ENCODE assay signal across 1 cellular context in the genomic region with DNA sequence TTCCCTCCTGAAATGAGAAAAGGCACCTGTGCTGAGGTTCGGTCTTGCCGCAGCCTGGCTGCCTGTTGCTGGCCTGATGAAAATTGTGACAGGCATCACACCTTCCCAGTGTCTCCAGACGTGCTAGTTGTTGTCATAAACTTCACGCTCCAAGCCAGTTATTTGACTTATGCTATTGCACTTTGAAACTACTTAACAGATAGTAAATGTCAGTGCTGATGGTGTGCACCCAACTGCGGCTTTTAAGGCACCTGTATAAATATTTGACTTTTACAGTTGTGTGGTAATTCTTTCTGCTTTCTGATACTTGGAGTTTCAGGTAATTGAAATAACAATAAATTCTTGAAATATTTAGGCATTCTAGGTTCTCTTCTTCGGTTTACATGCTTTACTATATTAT.
TF ChIP-seq lines count a peak whose summit lies in the region.

No MANE protein-coding gene starts in this region.

TF ChIP-seq in K562, 482 proteins besides CTCF, POLR2A, EP300 and RAD21 (continued from another document):
- no peak for TF ChIP-seq ERF (CRISPR knock-in tag; IDR thresholded peaks at IDR 0.05)
- TF ChIP-seq TBP (optimal IDR thresholded peaks at IDR 0.05; ENCODE audit: low read depth, low read length): no peak
- no peak for TF ChIP-seq ZFP30 (CRISPR knock-in tag; IDR thresholded peaks at IDR 0.05; ENCODE audit: borderline replicate concordance)
- no peak for TF ChIP-seq SIRT6 (IDR thresholded peaks at IDR 0.05; ENCODE audit: low read depth, low read length)
- TF ChIP-seq RB1 (IDR thresholded peaks at IDR 0.05; ENCODE audit: low read depth): no peak
- no peak for TF ChIP-seq TEAD1 (CRISPR knock-in tag; IDR thresholded peaks at IDR 0.05)
- TF ChIP-seq TEAD2 (tag; IDR thresholded peaks at IDR 0.05): no peak
- no peak for TF ChIP-seq PML (IDR thresholded peaks at IDR 0.05; ENCODE audit: low read length)
